Comparison of ENCODE assay signal across 20 cellular contexts in genomic region chr7:80387634-80388033, GRCh38.
DNase-seq lines count a peak whose midpoint lies in the region; ATAC-seq, FAIRE-seq and TF ChIP-seq lines count a peak whose summit lies in the region.
"Had no signal": no experiment of that assay in that cellular context is flagged by ENCODE, and none has a peak within 500 bp of the region (broad histone marks: within the 10 kb centered on the region; RNA-seq: fewer than 3 reads in every experiment).

No MANE protein-coding gene starts in this region.

- no peak overlapping the region for H2AK5ac ChIP-seq in mesenchymal stem cell (ENCODE audit: low read length, severe bottlenecking)

- no peak overlapping the region for H2AFZ ChIP-seq in mesenchymal stem cell (ENCODE audit: low read depth, low read length)

- no peaks in the 10 kb centered on the region for H3K36me3 ChIP-seq in HEK293 (ENCODE audit: control insufficient read depth in 2 of 2, insufficient read depth in 1 of 2, low read length in 2 of 2)
- no peaks in the 10 kb centered on the region for H3K36me3 ChIP-seq in bronchial epithelial cell (ENCODE audit: control insufficient read depth, insufficient read depth, low read length)
- H3K36me3 ChIP-seq in mesenchymal stem cell (ENCODE audit: control insufficient read depth in 1 of 2, insufficient read depth in 2 of 2, low read depth in 1 of 2, low read length in 2 of 2), result no peaks in the 10 kb centered on the region
- H3K36me3 ChIP-seq: left ventricle myocardium inferior had no signal

- no peak for ATAC-seq in GM21576 (IDR thresholded peaks at IDR 0.05; ENCODE audit: unreplicated experiment)
- no peak for ATAC-seq in stimulated activated naive CD8-positive, alpha-beta T cell treated with anti-CD3 and anti-CD28 coated beads, Interleukin-15, Interleukin-2, amounts not matched to agents 100 U/mL and 50 U/mL, for 24 hours
- ATAC-seq: natural killer cell had no signal

- H3K9me3 ChIP-seq in HEK293 (ENCODE audit: control insufficient read depth, insufficient read depth, low read depth, low read length), result no peaks in the 10 kb centered on the region
- no peaks in the 10 kb centered on the region for H3K9me3 ChIP-seq in mesenchymal stem cell (ENCODE audit: control insufficient read depth, low read length)
- H3K9me3 ChIP-seq: Caco-2, left ventricle myocardium inferior had no signal

- H3K27ac ChIP-seq in HEK293 (ENCODE audit: extremely low read depth, low read depth, low read length) (no peak overlapping the region), mesenchymal stem cell (ENCODE audit: low read length, poor library complexity, severe bottlenecking) (no peak overlapping the region)
- H3K27ac ChIP-seq: left ventricle myocardium inferior, VCaP had no signal

- no peaks in the 10 kb centered on the region for H3K27me3 ChIP-seq in bronchial epithelial cell (ENCODE audit: control insufficient read depth, insufficient read depth, low read length)
- H3K27me3 ChIP-seq in mesenchymal stem cell (ENCODE audit: control insufficient read depth in 1 of 2, insufficient read depth in 1 of 2, low read length in 2 of 2), result no peaks in the 10 kb centered on the region

- FAIRE-seq in bronchial epithelial cell (lab: Jason Lieb, UNC), result no peak
- FAIRE-seq: RCC 7860 had no signal

- no peak overlapping the region for H2BK120ac ChIP-seq in mesenchymal stem cell (ENCODE audit: low read depth, low read length)

- CTCF ChIA-PET in HEK293 (lab: Yijun Ruan, JAX), result no interaction called here

- H3K4me3 ChIP-seq in HEK293 (ENCODE audit: low read depth, low read length) (no peak overlapping the region), bronchial epithelial cell (ENCODE audit: low read depth, low read length) (no peak overlapping the region), mesenchymal stem cell (ENCODE audit: insufficient read depth in 1 of 2, low read depth in 1 of 2, low read length in 2 of 2) (no peak overlapping the region)
- H3K4me3 ChIP-seq: left ventricle myocardium inferior had no signal

- H3K18ac ChIP-seq in mesenchymal stem cell (ENCODE audit: low read depth in 1 of 2, low read length in 2 of 2), result peak overlapping the region in 1 of 2 experiments; percentile 62

- no peak overlapping the region for H3K4me2 ChIP-seq in mesenchymal stem cell (ENCODE audit: low read length, poor library complexity, severe bottlenecking)

- POLR2A ChIA-PET in HEK293 (lab: Yijun Ruan, JAX), result no interaction called here

- H3K23ac ChIP-seq in mesenchymal stem cell (ENCODE audit: low read length in 2 of 2), result no peak overlapping the region

- no peak overlapping the region for H3K14ac ChIP-seq in mesenchymal stem cell (ENCODE audit: low read length in 2 of 2)

- H2BK12ac ChIP-seq in mesenchymal stem cell (ENCODE audit: low read length in 2 of 2), result no peak overlapping the region

- no peak overlapping the region for H4K91ac ChIP-seq in mesenchymal stem cell (ENCODE audit: low read length)

- H3K4me1 ChIP-seq in HEK293 (ENCODE audit: control insufficient read depth, insufficient read depth, low read length) (peaks cover 9% of the 10 kb centered on the region), mesenchymal stem cell (ENCODE audit: control insufficient read depth, insufficient read depth, low read depth, low read length) (no peaks in the 10 kb centered on the region)
- H3K4me1 ChIP-seq: Caco-2, left ventricle myocardium inferior had no signal

- DNase-seq in COLO668 (lab: John Stamatoyannopoulos, UW; ENCODE audit: unreplicated experiment) (peak; percentile 3), bronchial epithelial cell (ENCODE audit: low read depth) (peak; percentile 40), mesenchymal stem cell (peak; percentile 30)
- no peak for DNase-seq in stimulated activated CD8-positive, alpha-beta memory T cell treated with anti-CD3 and anti-CD28 coated beads, Interleukin-4, amount 100 ng/mL, for 48 hours
- no peak for DNase-seq in stimulated activated naive CD8-positive, alpha-beta T cell treated with anti-CD3 and anti-CD28 coated beads, Interleukin-15, Interleukin-2, amounts not matched to agents 100 U/mL and 50 U/mL, for 24 hours
- DNase-seq in effector CD4-positive, alpha-beta T cell, result no peak
- DNase-seq: activated CD4-positive, alpha-beta memory T cell treated with anti-CD3 and anti-CD28 coated beads, Interleukin-2, amount 10 ng/mL, durations not matched to agents 7 days and 5 days; activated T-cell treated with anti-CD3 and anti-CD28 coated beads, Interleukin-2, amount 50 U/mL, for 48 hours; Caco-2; GF-D8; H7; Kasumi-1; left ventricle myocardium inferior; natural killer cell; NCI-H2029; SW 1271 had no signal

- no peaks in the 10 kb centered on the region for H3K79me1 ChIP-seq in mesenchymal stem cell (replicated peaks; ENCODE audit: low read length, poor library complexity, severe bottlenecking)

- no peak overlapping the region for H3K9ac ChIP-seq in mesenchymal stem cell (ENCODE audit: low read length)

- H4K8ac ChIP-seq in mesenchymal stem cell (ENCODE audit: low read length), result no peak overlapping the region

- H3K4ac ChIP-seq in mesenchymal stem cell (ENCODE audit: low read depth in 1 of 2, low read length in 2 of 2), result no peak overlapping the region

- no peak overlapping the region for H2BK5ac ChIP-seq in mesenchymal stem cell (ENCODE audit: low read depth, low read length, poor library complexity, severe bottlenecking)

- TF ChIP-seq CTCF in HEK293 (tag by site-specific recombination; IDR thresholded peaks at IDR 0.05) (no peak), bronchial epithelial cell (IDR thresholded peaks at IDR 0.05; ENCODE audit: insufficient read depth, low read length, severe bottlenecking) (no peak)

- WGBS in mesenchymal stem cell, result 74% methylated on average over 3 of the region's 4 CpGs

- H2BK15ac ChIP-seq in mesenchymal stem cell (ENCODE audit: low read depth, poor library complexity, severe bottlenecking), result no peak overlapping the region

TF ChIP-seq in HEK293, 187 proteins besides CTCF, POLR2A, EP300 and RAD21:
- TF ChIP-seq ZNF423 (tag by site-specific recombination; IDR thresholded peaks at IDR 0.05) (no peak), ZNF140 (tag by site-specific recombination; IDR thresholded peaks at IDR 0.05) (peak; percentile 27; the same call in 1 of the 2 replicates), KLF1 (tag by site-specific recombination; IDR thresholded peaks at IDR 0.05) (no peak), ZNF521 (tag by site-specific recombination; IDR thresholded peaks at IDR 0.05) (no peak)

Comparison
In these comparisons a context has a peak if more than half of its experiments do, and no peak if none do; other contexts are left out.
1. DNase-seq: peak in COLO668 (single experiment), bronchial epithelial cell (single experiment) and mesenchymal stem cell (single experiment); none in stimulated activated CD8-positive, alpha-beta memory T cell treated with anti-CD3 and anti-CD28 coated beads, Interleukin-4, amount 100 ng/mL, for 48 hours (single experiment), stimulated activated naive CD8-positive, alpha-beta T cell treated with anti-CD3 and anti-CD28 coated beads, Interleukin-15, Interleukin-2, amounts not matched to agents 100 U/mL and 50 U/mL, for 24 hours (single experiment) and effector CD4-positive, alpha-beta T cell (single experiment).